Comparison of ENCODE assay signal across 15 cellular contexts in the genomic region with DNA sequence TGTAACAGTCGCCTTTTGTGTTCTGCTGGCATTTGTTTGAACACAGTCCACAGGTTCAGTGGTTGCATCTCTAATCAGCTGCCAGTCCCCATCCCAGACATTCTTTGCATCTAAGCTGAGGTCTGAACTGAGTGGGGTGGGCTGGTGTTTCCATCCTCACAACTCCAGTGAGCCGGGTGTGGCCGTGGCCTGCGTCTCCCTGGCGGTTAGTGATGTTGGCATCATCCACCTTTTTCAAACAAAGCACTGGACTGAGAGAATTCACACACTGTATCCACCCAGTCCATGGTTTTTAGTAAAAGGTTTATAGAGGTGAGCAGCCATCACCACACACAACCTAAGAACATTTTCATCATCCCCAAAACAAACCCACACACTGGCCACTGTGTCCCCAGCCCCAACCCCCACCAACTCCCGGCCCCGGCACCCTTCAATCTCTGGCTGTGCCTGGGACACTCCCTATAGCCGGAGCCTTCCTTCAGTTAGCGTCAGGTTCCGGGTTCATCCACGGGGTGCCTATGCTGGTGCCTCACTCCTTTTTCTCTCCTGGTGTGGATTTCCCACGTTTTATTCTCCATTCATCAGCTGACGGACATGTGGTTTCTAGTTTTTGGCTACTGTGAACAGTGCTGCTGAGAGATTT.
"Had no signal": no experiment of that assay in that cellular context is flagged by ENCODE, and none has a peak within 500 bp of the region (broad histone marks: within the 10 kb centered on the region; RNA-seq: fewer than 3 reads in every experiment).

No MANE protein-coding gene starts in this region.

- H3K27ac Mint-ChIP-seq: activated CD4-positive, alpha-beta memory T cell treated with anti-CD3 and anti-CD28 coated beads, Interleukin-2, amount 10 ng/mL, durations not matched to agents 7 days and 5 days; activated naive CD4-positive, alpha-beta T cell treated with anti-CD3 and anti-CD28 coated beads, Interleukin-2, amount 50 U/mL, for 72 hours; activated T-helper 2 cell treated with anti-CD3 and anti-CD28 coated beads, Interferon-gamma antibody, Interleukin-2, Interleukin-4, amounts not matched to agents 10 μg/mL and 5 μg/mL and 100 μg/mL, durations not matched to agents 14 hours and 24 hours and 36 hours had no signal

- H3K9me3 Mint-ChIP-seq: activated naive CD4-positive, alpha-beta T cell treated with anti-CD3 and anti-CD28 coated beads, Interleukin-2, amount 50 U/mL, for 72 hours; activated T-helper 2 cell treated with anti-CD3 and anti-CD28 coated beads, Interferon-gamma antibody, Interleukin-2, Interleukin-4, amounts not matched to agents 10 μg/mL and 5 μg/mL and 100 μg/mL, durations not matched to agents 14 hours and 24 hours and 36 hours; stimulated activated naive CD8-positive, alpha-beta T cell treated with anti-CD3 and anti-CD28 coated beads, Interleukin-15, amount 100 ng/mL, for 72 hours had no signal

- H3K27me3 Mint-ChIP-seq: activated CD4-positive, alpha-beta memory T cell treated with anti-CD3 and anti-CD28 coated beads, Interleukin-2, amount 10 ng/mL, durations not matched to agents 7 days and 5 days; naive thymus-derived CD4-positive, alpha-beta T cell; stimulated activated naive CD8-positive, alpha-beta T cell treated with anti-CD3 and anti-CD28 coated beads, Interleukin-15, amount 100 ng/mL, for 72 hours had no signal

- ATAC-seq: activated naive CD4-positive, alpha-beta T cell treated with anti-CD3 and anti-CD28 coated beads, Interleukin-2, amount 50 U/mL, for 72 hours; naive thymus-derived CD4-positive, alpha-beta T cell; sciatic nerve; stimulated activated naive CD8-positive, alpha-beta T cell treated with anti-CD3 and anti-CD28 coated beads, Interleukin-15, amount 100 ng/mL, for 72 hours had no signal

- DNase-seq: activated CD4-positive, alpha-beta memory T cell treated with anti-CD3 and anti-CD28 coated beads, Interleukin-2, amount 10 ng/mL, durations not matched to agents 7 days and 5 days; dorsolateral prefrontal cortex; mammary epithelial cell; naive thymus-derived CD4-positive, alpha-beta T cell; psoas muscle; stimulated activated naive CD8-positive, alpha-beta T cell treated with anti-CD3 and anti-CD28 coated beads, Interleukin-15, amount 100 ng/mL, for 72 hours; T-helper 1 cell had no signal

- H3K27me3 ChIP-seq: breast epithelium, dorsolateral prefrontal cortex, esophagus muscularis mucosa had no signal

- H3K9me3 ChIP-seq: breast epithelium, esophagus muscularis mucosa, psoas muscle, thoracic aorta had no signal

- H3K4me3 Mint-ChIP-seq: activated CD4-positive, alpha-beta memory T cell treated with anti-CD3 and anti-CD28 coated beads, Interleukin-2, amount 10 ng/mL, durations not matched to agents 7 days and 5 days; naive thymus-derived CD4-positive, alpha-beta T cell; stimulated activated naive CD8-positive, alpha-beta T cell treated with anti-CD3 and anti-CD28 coated beads, Interleukin-15, amount 100 ng/mL, for 72 hours had no signal

- FAIRE-seq: urothelium cell line had no signal

- H3K27ac ChIP-seq: breast epithelium, esophagus muscularis mucosa, psoas muscle, thoracic aorta, VCaP had no signal

- H3K4me3 ChIP-seq: breast epithelium, dorsolateral prefrontal cortex, esophagus muscularis mucosa, psoas muscle, thoracic aorta had no signal
